7 cellular contexts compared by ENCODE assay signal in the genomic region with DNA sequence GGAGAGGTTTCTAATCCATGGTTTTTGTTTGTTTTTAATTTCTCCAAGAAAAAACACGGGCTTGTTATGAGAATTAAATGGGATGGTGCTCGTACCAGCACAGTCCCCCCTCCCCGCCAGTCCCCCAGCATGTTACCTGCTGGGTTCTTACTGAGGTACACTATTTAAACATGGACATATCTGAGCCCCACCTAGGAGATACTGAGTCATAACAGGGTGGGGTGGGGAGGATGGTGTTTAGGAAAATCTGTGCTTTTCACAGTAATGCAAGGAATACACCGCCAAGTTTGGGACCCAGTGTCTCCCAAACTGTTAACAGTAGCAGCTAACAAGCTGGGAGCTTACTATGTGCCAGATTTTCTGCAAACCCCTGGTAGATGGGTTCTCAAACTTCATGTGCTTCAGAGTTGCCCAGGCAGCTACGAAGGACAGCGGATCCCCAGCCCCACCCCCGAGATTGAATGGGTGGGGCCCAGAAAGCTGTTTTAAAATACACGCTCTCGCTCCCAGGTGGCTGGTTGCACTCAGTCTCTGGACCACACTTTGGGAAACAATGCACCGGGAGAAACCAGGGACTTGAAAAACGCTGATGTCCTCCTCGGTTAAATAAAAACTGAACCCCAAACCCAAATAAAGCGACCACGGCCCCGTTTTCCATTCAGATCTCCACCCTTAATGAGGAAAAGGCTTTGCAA. TPM values are rescaled to one million over a fixed set of nuclear protein-coding genes. Genes with fewer than 3 reads are reported as not detected.
A peak's percentile ranks its signal among the peaks of the same experiment; 100 is the strongest.
DNase-seq lines count a peak whose midpoint lies in the region; FAIRE-seq and TF ChIP-seq lines count a peak whose summit lies in the region.

No MANE protein-coding gene starts in this region.

- no peak for FAIRE-seq in H54 (lab: Jason Lieb, UNC)

- H3K9ac ChIP-seq in endodermal cell (ENCODE audit: extremely low read depth, low read length, poor library complexity, severe bottlenecking) (peak overlapping the region; percentile 58), mucosa of rectum (ENCODE audit: low read depth in 1 of 2, low read length in 2 of 2) (peak overlapping the region; percentile 80 to 87), subcutaneous abdominal adipose tissue (ENCODE audit: low read length in 5 of 5) (peak overlapping the region; percentile 79 to 90 (median 87))

- 9 to 16% methylated on average over 11 to 15 of the region's 15 CpGs for WGBS in endodermal cell (ENCODE audit: insufficient coverage in 1 of 2, insufficient read length in 1 of 2), 2 experiments

- H3K27ac ChIP-seq in endodermal cell (ENCODE audit: low read depth, low read length) (peak overlapping the region; percentile 45), mucosa of rectum (ENCODE audit: low read depth in 2 of 2, low read length in 2 of 2) (peak overlapping the region; percentile 91), subcutaneous abdominal adipose tissue (ENCODE audit: low read depth, low read length) (peak overlapping the region; percentile 72)

- no peaks in the 10 kb centered on the region for H3K9me3 Mint-ChIP-seq in activated CD4-positive, alpha-beta memory T cell treated with anti-CD3 and anti-CD28 coated beads for 36 hours
- no peaks in the 10 kb centered on the region for H3K9me3 Mint-ChIP-seq in endodermal cell

- H3K4me3 Mint-ChIP-seq in activated CD4-positive, alpha-beta memory T cell treated with anti-CD3 and anti-CD28 coated beads for 36 hours: peak overlapping the region; percentile 92
- H3K4me3 Mint-ChIP-seq in endodermal cell: peak overlapping the region; percentile 94

- POLR2A ChIA-PET in GM10248 (lab: Yijun Ruan, JAX): no interaction called here
- POLR2A ChIA-PET in activated CD4-positive, alpha-beta memory T cell treated with anti-CD3 and anti-CD28 coated beads for 36 hours (lab: Charles Lee): no interaction called here

- H3K4me3 ChIP-seq in endodermal cell (ENCODE audit: low read length) (peak overlapping the region; percentile 87), mucosa of rectum (ENCODE audit: low read length in 2 of 2) (peak overlapping the region; percentile 79 to 93), subcutaneous abdominal adipose tissue (ENCODE audit: low read depth in 1 of 5, low read length in 5 of 5) (peak overlapping the region; percentile 92 to 97 (median 96))

- H3K36me3 ChIP-seq in endodermal cell (ENCODE audit: control insufficient read depth, insufficient read depth, low read length) (peaks cover 15% of the 10 kb centered on the region), mucosa of rectum (ENCODE audit: control insufficient read depth in 2 of 2, insufficient read depth in 2 of 2, low read length in 2 of 2) (peaks cover 6 to 8% of the 10 kb centered on the region in 2 donors), subcutaneous abdominal adipose tissue (ENCODE audit: control insufficient read depth in 5 of 5, insufficient read depth in 5 of 5, low read length in 5 of 5) (peaks cover 0 to 14% (median 11%) of the 10 kb centered on the region in 5 donors)

- H3K4me1 ChIP-seq in endodermal cell (ENCODE audit: control insufficient read depth, insufficient read depth, low read length) (no peaks in the 10 kb centered on the region), mucosa of rectum (ENCODE audit: control insufficient read depth in 2 of 2, insufficient read depth in 2 of 2, low read length in 2 of 2) (peaks cover 15 to 19% of the 10 kb centered on the region in 2 donors), subcutaneous abdominal adipose tissue (ENCODE audit: control insufficient read depth in 5 of 5, insufficient read depth in 5 of 5, low read length in 5 of 5) (peaks cover 2 to 22% (median 19%) of the 10 kb centered on the region in 5 donors)

- peak overlapping the region; percentile 85 for H3K27ac Mint-ChIP-seq in activated CD4-positive, alpha-beta memory T cell treated with anti-CD3 and anti-CD28 coated beads for 36 hours
- H3K27ac Mint-ChIP-seq in endodermal cell: peak overlapping the region; percentile 95

- CTCF ChIA-PET in GM10248 (lab: Yijun Ruan, JAX): interaction anchor here (1.1 to 2.6 kb wide), 7 partner anchors 9 to 62 kb away, joined by 3 to 22 read pairs (median 9); no protein-coding TSS in a partner anchor
- CTCF ChIA-PET in activated CD4-positive, alpha-beta memory T cell treated with anti-CD3 and anti-CD28 coated beads for 36 hours (lab: Charles Lee): interaction anchor here (1.2 to 1.9 kb wide), 5 partner anchors 10 to 62 kb away, joined by 3 to 8 read pairs (median 5); no protein-coding TSS in a partner anchor

- peaks cover 5% of the 10 kb centered on the region for H3K36me3 Mint-ChIP-seq in activated CD4-positive, alpha-beta memory T cell treated with anti-CD3 and anti-CD28 coated beads for 36 hours
- H3K36me3 Mint-ChIP-seq in endodermal cell (ENCODE audit: low read depth): peaks cover 9% of the 10 kb centered on the region

- no peaks in the 10 kb centered on the region for H3K27me3 Mint-ChIP-seq in activated CD4-positive, alpha-beta memory T cell treated with anti-CD3 and anti-CD28 coated beads for 36 hours
- no peaks in the 10 kb centered on the region for H3K27me3 Mint-ChIP-seq in endodermal cell (ENCODE audit: insufficient read depth)

- no peak for TF ChIP-seq POLR2A in H54 (IDR thresholded peaks at IDR 0.05; ENCODE audit: low read depth, low read length)

- H3K9me3 ChIP-seq in endodermal cell (ENCODE audit: control insufficient read depth, low read length): no peaks in the 10 kb centered on the region
- H3K9me3 ChIP-seq in mucosa of rectum (ENCODE audit: control insufficient read depth in 2 of 2, low read length in 2 of 2): no peaks in the 10 kb centered on the region
- H3K9me3 ChIP-seq in subcutaneous abdominal adipose tissue (ENCODE audit: control insufficient read depth in 5 of 5, low read length in 5 of 5): no peaks in the 10 kb centered on the region

- H3K4me1 Mint-ChIP-seq in activated CD4-positive, alpha-beta memory T cell treated with anti-CD3 and anti-CD28 coated beads for 36 hours (ENCODE audit: low read depth): peaks cover 20% of the 10 kb centered on the region
- peaks cover 15% of the 10 kb centered on the region for H3K4me1 Mint-ChIP-seq in endodermal cell

- DNase-seq in GM10248 (ENCODE audit: extremely low spot score) (peak; percentile 76), H54 (ENCODE audit: insufficient read length, low spot score) (peak; percentile 47), NAMALWA (ENCODE audit: low spot score) (peak; percentile 67), endodermal cell (peak; percentile 68)
- peak; percentile 53 for DNase-seq in activated CD4-positive, alpha-beta memory T cell treated with anti-CD3 and anti-CD28 coated beads for 36 hours

- no peaks in the 10 kb centered on the region for H3K27me3 ChIP-seq in endodermal cell (ENCODE audit: control insufficient read depth, insufficient read depth, low read length, poor library complexity, severe bottlenecking)
- no peaks in the 10 kb centered on the region for H3K27me3 ChIP-seq in mucosa of rectum (ENCODE audit: control insufficient read depth in 2 of 2, insufficient read depth in 2 of 2, low read length in 2 of 2)
- H3K27me3 ChIP-seq in subcutaneous abdominal adipose tissue (ENCODE audit: control insufficient read depth in 5 of 5, insufficient read depth in 4 of 5, low read length in 5 of 5): no peaks in the 10 kb centered on the region

- intact Hi-C loops in activated CD4-positive, alpha-beta memory T cell treated with anti-CD3 and anti-CD28 coated beads for 36 hours (cut with micrococcal nuclease): loop anchor here (1.0 kb wide), 1 partner anchor 117 kb away; no protein-coding TSS in a partner anchor

- TF ChIP-seq CTCF in GM10248 (IDR thresholded peaks at IDR 0.05; ENCODE audit: control extremely low read depth, extremely low read depth, low read depth, missing control alignments) (no peak), endodermal cell (conservative IDR thresholded peaks at IDR 0.05) (no peak)

RNA-seq across cellular contexts. Expression of gene ZFP64, which starts 1.0 kb away (rescaled TPM):
- 10 to 100 TPM in 1 of 2 experiments, 1 to 10 TPM in 1; 9.2 to 11.8 TPM for total RNA-seq in activated CD4-positive, alpha-beta memory T cell treated with anti-CD3 and anti-CD28 coated beads for 36 hours
- total RNA-seq in endodermal cell: 10 to 100 TPM; 24.4 to 32.6 TPM
- 26.5 TPM for polyA plus RNA-seq in endodermal cell (2013, experiment 1 of 2)
- polyA plus RNA-seq in endodermal cell (2013, experiment 2 of 2): 23.6 TPM

Comparison
In these comparisons a context has a peak if more than half of its experiments do, and no peak if none do; other contexts are left out.
1. Peak in every context shown above with its lines: DNase-seq, H3K4me3 ChIP-seq and H3K27ac ChIP-seq.